ENCODE assay signal across 30 cellular contexts in the genomic region with DNA sequence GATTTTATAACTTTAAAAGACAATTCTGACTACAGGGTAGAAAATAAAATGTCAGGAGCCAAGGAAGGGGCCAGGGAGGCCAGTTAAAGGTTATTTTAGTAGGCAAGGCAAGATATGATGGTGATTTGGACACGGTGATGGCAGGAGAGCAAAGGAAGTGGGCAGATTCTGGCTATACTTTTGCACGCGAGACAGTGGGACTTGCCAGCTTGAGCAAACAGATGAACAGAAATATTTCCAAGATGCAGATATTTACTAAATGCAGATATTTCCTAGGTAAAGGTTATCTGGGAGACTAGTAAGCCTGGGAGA. TPM values are rescaled to one million over a fixed set of nuclear protein-coding genes. Genes with fewer than 3 reads are reported as not detected.
DNase-seq lines count a peak whose midpoint lies in the region; ATAC-seq, FAIRE-seq and TF ChIP-seq lines count a peak whose summit lies in the region.
"Had no signal": no experiment of that assay in that cellular context is flagged by ENCODE, and none has a peak within 500 bp of the region (broad histone marks: within the 10 kb centered on the region; RNA-seq: fewer than 3 reads in every experiment).

No MANE protein-coding gene starts in this region.

- H3K4me3 Mint-ChIP-seq in stimulated activated naive CD8-positive, alpha-beta T cell treated with anti-CD3 and anti-CD28 coated beads, Interleukin-15, Interleukin-2, amounts not matched to agents 100 ng/mL and 50 ng/mL, for 24 hours, result no peak overlapping the region
- H3K4me3 Mint-ChIP-seq in T-helper 17 cell (peak overlapping the region; percentile 36), astrocyte (ENCODE audit: unreplicated experiment) (peak overlapping the region; percentile 20)
- H3K4me3 Mint-ChIP-seq in stimulated activated naive CD8-positive, alpha-beta T cell treated with anti-CD3 and anti-CD28 coated beads, Interleukin-15, amount 100 ng/mL, for 72 hours, result peak overlapping the region in 1 of 2 donors; percentile 4
- no peak overlapping the region for H3K4me3 Mint-ChIP-seq in CD8-positive, alpha-beta memory T cell
- H3K4me3 Mint-ChIP-seq: CD4-positive, alpha-beta T cell had no signal

- no peak for ATAC-seq in stimulated activated naive CD8-positive, alpha-beta T cell treated with anti-CD3 and anti-CD28 coated beads, Interleukin-15, Interleukin-2, amounts not matched to agents 100 U/mL and 50 U/mL, for 24 hours
- ATAC-seq in T-helper 17 cell, result no peak
- ATAC-seq in stimulated activated naive CD8-positive, alpha-beta T cell treated with anti-CD3 and anti-CD28 coated beads, Interleukin-15, amount 100 ng/mL, for 72 hours, result peak; percentile 46
- ATAC-seq: HCT116, HepG2 had no signal

- H3K27ac Mint-ChIP-seq in stimulated activated naive CD8-positive, alpha-beta T cell treated with anti-CD3 and anti-CD28 coated beads, Interleukin-15, Interleukin-2, amounts not matched to agents 100 ng/mL and 50 ng/mL, for 24 hours, result peak overlapping the region; percentile 4
- H3K27ac Mint-ChIP-seq in T-helper 17 cell (peak overlapping the region; percentile 49), astrocyte (ENCODE audit: unreplicated experiment) (peak overlapping the region; percentile 54)
- peak overlapping the region in 1 of 2 donors; percentile 30 for H3K27ac Mint-ChIP-seq in stimulated activated naive CD8-positive, alpha-beta T cell treated with anti-CD3 and anti-CD28 coated beads, Interleukin-15, amount 100 ng/mL, for 72 hours
- no peak overlapping the region for H3K27ac Mint-ChIP-seq in CD8-positive, alpha-beta memory T cell
- H3K27ac Mint-ChIP-seq: CD4-positive, alpha-beta T cell had no signal

- peaks cover 9% of the 10 kb centered on the region for H3K4me1 ChIP-seq in astrocyte (ENCODE audit: insufficient read depth, low read length)
- H3K4me1 ChIP-seq in transverse colon, result no peaks in the 10 kb centered on the region
- peaks cover 26% of the 10 kb centered on the region for H3K4me1 ChIP-seq in CD8-positive, alpha-beta memory T cell (ENCODE audit: insufficient read depth, low read length)
- H3K4me1 ChIP-seq: Caco-2 had no signal

- H3K36me3 Mint-ChIP-seq in stimulated activated naive CD8-positive, alpha-beta T cell treated with anti-CD3 and anti-CD28 coated beads, Interleukin-15, Interleukin-2, amounts not matched to agents 100 ng/mL and 50 ng/mL, for 24 hours (ENCODE audit: low read depth), result no peaks in the 10 kb centered on the region
- H3K36me3 Mint-ChIP-seq in T-helper 17 cell (ENCODE audit: low read depth), result no peaks in the 10 kb centered on the region
- H3K36me3 Mint-ChIP-seq in astrocyte (ENCODE audit: low read depth, unreplicated experiment), result no peaks in the 10 kb centered on the region
- H3K36me3 Mint-ChIP-seq in CD8-positive, alpha-beta memory T cell, result peaks cover 0 to 4% (median 0%) of the 10 kb centered on the region in 3 donors

- no peak for TF ChIP-seq POLR2A in transverse colon (IDR thresholded peaks at IDR 0.05)

- H3K27me3 Mint-ChIP-seq in stimulated activated naive CD8-positive, alpha-beta T cell treated with anti-CD3 and anti-CD28 coated beads, Interleukin-15, Interleukin-2, amounts not matched to agents 100 ng/mL and 50 ng/mL, for 24 hours, result peaks cover 45% of the 10 kb centered on the region
- H3K27me3 Mint-ChIP-seq in T-helper 17 cell (peaks cover 18% of the 10 kb centered on the region), astrocyte (ENCODE audit: low read depth, unreplicated experiment) (no peaks in the 10 kb centered on the region)
- H3K27me3 Mint-ChIP-seq in stimulated activated naive CD8-positive, alpha-beta T cell treated with anti-CD3 and anti-CD28 coated beads, Interleukin-15, amount 100 ng/mL, for 72 hours, result peaks cover 39% of the 10 kb centered on the region
- H3K27me3 Mint-ChIP-seq in CD8-positive, alpha-beta memory T cell, result peaks cover 7 to 23% of the 10 kb centered on the region in 2 donors

- H3K9me3 Mint-ChIP-seq in stimulated activated naive CD8-positive, alpha-beta T cell treated with anti-CD3 and anti-CD28 coated beads, Interleukin-15, Interleukin-2, amounts not matched to agents 100 ng/mL and 50 ng/mL, for 24 hours, result no peaks in the 10 kb centered on the region
- H3K9me3 Mint-ChIP-seq in astrocyte (ENCODE audit: unreplicated experiment), result no peaks in the 10 kb centered on the region
- H3K9me3 Mint-ChIP-seq in stimulated activated naive CD8-positive, alpha-beta T cell treated with anti-CD3 and anti-CD28 coated beads, Interleukin-15, amount 100 ng/mL, for 72 hours, result no peaks in the 10 kb centered on the region
- H3K9me3 Mint-ChIP-seq in CD8-positive, alpha-beta memory T cell, result no peaks in the 10 kb centered on the region
- H3K9me3 Mint-ChIP-seq: CD4-positive, alpha-beta T cell had no signal

- no peaks in the 10 kb centered on the region for H3K36me3 ChIP-seq in astrocyte (ENCODE audit: insufficient read depth, low read length)
- no peaks in the 10 kb centered on the region for H3K36me3 ChIP-seq in transverse colon
- H3K36me3 ChIP-seq in CD8-positive, alpha-beta memory T cell (ENCODE audit: insufficient read depth, low read length), result no peaks in the 10 kb centered on the region
- H3K36me3 ChIP-seq: BE2C had no signal

- TF ChIP-seq EP300 in transverse colon (IDR thresholded peaks at IDR 0.05; ENCODE audit: low read depth), result no peak

- 75 to 76% methylated on average over 3 of the region's 3 CpGs for WGBS in transverse colon (ENCODE audit: low coverage in 1 of 2), 2 donors

- POLR2A ChIA-PET in CD8-positive, alpha-beta memory T cell (lab: Charles Lee), result no interaction called here

- H3K9ac ChIP-seq in astrocyte (ENCODE audit: low read length), result no peak overlapping the region
- H3K9ac ChIP-seq: SK-N-SH had no signal

- H2AFZ ChIP-seq in astrocyte (ENCODE audit: low read depth, low read length), result no peak overlapping the region

- H3K4me2 ChIP-seq in astrocyte (ENCODE audit: low read length), result no peak overlapping the region
- H3K4me2 ChIP-seq: SK-N-SH had no signal

- H3K4me3 ChIP-seq in astrocyte (ENCODE audit: insufficient read depth, low read depth, low read length), result no peak overlapping the region
- H3K4me3 ChIP-seq in transverse colon, result no peak overlapping the region
- H3K4me3 ChIP-seq in CD8-positive, alpha-beta memory T cell (ENCODE audit: low read length), result no peak overlapping the region

- H4K20me1 ChIP-seq in astrocyte (ENCODE audit: insufficient read depth, low read length), result no peaks in the 10 kb centered on the region

- no peak for FAIRE-seq in astrocyte (lab: Jason Lieb, UNC)
- FAIRE-seq: G401.6, H1, HepG2 had no signal

- H3K27ac ChIP-seq in astrocyte (ENCODE audit: low read depth, low read length) (no peak overlapping the region), transverse colon (no peak overlapping the region)
- no peak overlapping the region for H3K27ac ChIP-seq in CD8-positive, alpha-beta memory T cell (ENCODE audit: low read depth, low read length)
- H3K27ac ChIP-seq: HL-60, RWPE1 had no signal

- H3K27me3 ChIP-seq in astrocyte (ENCODE audit: insufficient read depth, low read length) (no peaks in the 10 kb centered on the region), transverse colon (no peaks in the 10 kb centered on the region)
- no peaks in the 10 kb centered on the region for H3K27me3 ChIP-seq in CD8-positive, alpha-beta memory T cell (ENCODE audit: insufficient read depth, low read length, poor library complexity, severe bottlenecking)
- H3K27me3 ChIP-seq: BE2C had no signal

- in situ Hi-C loops in transverse colon (cut with MboI; ENCODE audit: low pct_ligation_motif_present in 1 of 4, low pct_unique_long_range_greater_than_20kb in 1 of 4, low sequenced_read_pairs in 3 of 4), result loop anchor here in 1 of 4 donors (25.0 kb wide), 1 partner anchor 231 kb away; no protein-coding TSS in a partner anchor

- H3K79me2 ChIP-seq in astrocyte (ENCODE audit: insufficient read depth, low read length), result no peaks in the 10 kb centered on the region

- CTCF ChIA-PET in CD8-positive, alpha-beta memory T cell (lab: Charles Lee), result interaction anchor here (1.5 kb wide), 1 partner anchor 19 kb away, joined by 3 read pairs; no protein-coding TSS in a partner anchor

- intact Hi-C loops in transverse colon (cut with DNase I; ENCODE audit: low total_unique reads), result no loop called here

- no peak for TF ChIP-seq CTCF in astrocyte (IDR thresholded peaks at IDR 0.05; ENCODE audit: insufficient read depth, low read depth, low read length)
- TF ChIP-seq CTCF in transverse colon (IDR thresholded peaks at IDR 0.05), result no peak

- DNase-seq in stimulated activated naive CD8-positive, alpha-beta T cell treated with anti-CD3 and anti-CD28 coated beads, Interleukin-15, Interleukin-2, amounts not matched to agents 100 U/mL and 50 U/mL, for 24 hours, result no peak
- no peak for DNase-seq in T-helper 17 cell
- DNase-seq in astrocyte (ENCODE audit: low read depth), result no peak
- no peak for DNase-seq in stimulated activated naive CD8-positive, alpha-beta T cell treated with anti-CD3 and anti-CD28 coated beads, Interleukin-15, amount 100 ng/mL, for 72 hours
- no peak for DNase-seq in transverse colon
- DNase-seq in CD8-positive, alpha-beta memory T cell, result no peak
- DNase-seq in NOMO-1 treated with dmso at 0.1 percent for 144 hours (lab: John Stamatoyannopoulos, UW; ENCODE audit: unreplicated experiment), result no peak
- DNase-seq: BE2C; Caco-2; CD4-positive, alpha-beta T cell; DMS153; KG1; NCI-H1092 treated with DMSO at 0.1 percent for 48 hours; NCI-H1436 treated with DMSO at 0.1 percent for 48 hours; NCI-H1930; NCI-H2227 treated with DMSO at 0.1 percent for 48 hours; NCI-H510A; NCI-H748 treated with DMSO at 0.1 percent for 48 hours; SHP77 treated with DMSO at 0.1 percent for 48 hours; SK-N-SH had no signal

- peaks cover 36% of the 10 kb centered on the region for H3K4me1 Mint-ChIP-seq in stimulated activated naive CD8-positive, alpha-beta T cell treated with anti-CD3 and anti-CD28 coated beads, Interleukin-15, Interleukin-2, amounts not matched to agents 100 ng/mL and 50 ng/mL, for 24 hours (ENCODE audit: low read depth)
- peaks cover 33% of the 10 kb centered on the region for H3K4me1 Mint-ChIP-seq in T-helper 17 cell
- peaks cover 29% of the 10 kb centered on the region for H3K4me1 Mint-ChIP-seq in astrocyte (ENCODE audit: low read depth, unreplicated experiment)
- H3K4me1 Mint-ChIP-seq in stimulated activated naive CD8-positive, alpha-beta T cell treated with anti-CD3 and anti-CD28 coated beads, Interleukin-15, amount 100 ng/mL, for 72 hours, result peaks cover 31% of the 10 kb centered on the region
- peaks cover 28 to 43% (median 35%) of the 10 kb centered on the region in 3 donors for H3K4me1 Mint-ChIP-seq in CD8-positive, alpha-beta memory T cell

- H3K9me3 ChIP-seq in T-helper 17 cell (ENCODE audit: control insufficient read depth, low read length, poor library complexity, severe bottlenecking), result no peaks in the 10 kb centered on the region
- no peaks in the 10 kb centered on the region for H3K9me3 ChIP-seq in astrocyte (ENCODE audit: insufficient read depth, low read depth, low read length)
- H3K9me3 ChIP-seq in transverse colon, result no peaks in the 10 kb centered on the region
- H3K9me3 ChIP-seq in CD8-positive, alpha-beta memory T cell (ENCODE audit: low read length), result no peaks in the 10 kb centered on the region
- H3K9me3 ChIP-seq: BE2C, Caco-2, SK-N-SH had no signal

RNA-seq across cellular contexts. Expression of gene TSSK1B, which starts 53.8 kb away (rescaled TPM):
- total RNA-seq in T-helper 17 cell (not detected), astrocyte (0.20 and 0.41 TPM in 2 replicates), transverse colon (under 1 TPM in 1 of 4 donors, not detected in 3; 0.20 TPM)
- total RNA-seq in CD8-positive, alpha-beta memory T cell, result not detected
- not detected for polyA plus RNA-seq in CD8-positive, alpha-beta memory T cell
- total RNA-seq: A673; Caco-2; CD4-positive, alpha-beta T cell; Daoy; H1; HepG2; HT-29 had no signal
- polyA plus RNA-seq: HepG2 had no signal

Comparison
In these comparisons a context has a peak if more than half of its experiments do, and no peak if none do; other contexts are left out.
1. H3K27ac Mint-ChIP-seq: peak in stimulated activated naive CD8-positive, alpha-beta T cell treated with anti-CD3 and anti-CD28 coated beads, Interleukin-15, Interleukin-2, amounts not matched to agents 100 ng/mL and 50 ng/mL, for 24 hours (single experiment), T-helper 17 cell (single experiment) and astrocyte (single experiment); none in CD8-positive, alpha-beta memory T cell (0 of 8).
2. H3K4me3 Mint-ChIP-seq: peak in T-helper 17 cell (single experiment) and astrocyte (single experiment); none in stimulated activated naive CD8-positive, alpha-beta T cell treated with anti-CD3 and anti-CD28 coated beads, Interleukin-15, Interleukin-2, amounts not matched to agents 100 ng/mL and 50 ng/mL, for 24 hours (single experiment) and CD8-positive, alpha-beta memory T cell (0 of 7).